Comparison of ENCODE assay signal across 8 cellular contexts in the genomic region with DNA sequence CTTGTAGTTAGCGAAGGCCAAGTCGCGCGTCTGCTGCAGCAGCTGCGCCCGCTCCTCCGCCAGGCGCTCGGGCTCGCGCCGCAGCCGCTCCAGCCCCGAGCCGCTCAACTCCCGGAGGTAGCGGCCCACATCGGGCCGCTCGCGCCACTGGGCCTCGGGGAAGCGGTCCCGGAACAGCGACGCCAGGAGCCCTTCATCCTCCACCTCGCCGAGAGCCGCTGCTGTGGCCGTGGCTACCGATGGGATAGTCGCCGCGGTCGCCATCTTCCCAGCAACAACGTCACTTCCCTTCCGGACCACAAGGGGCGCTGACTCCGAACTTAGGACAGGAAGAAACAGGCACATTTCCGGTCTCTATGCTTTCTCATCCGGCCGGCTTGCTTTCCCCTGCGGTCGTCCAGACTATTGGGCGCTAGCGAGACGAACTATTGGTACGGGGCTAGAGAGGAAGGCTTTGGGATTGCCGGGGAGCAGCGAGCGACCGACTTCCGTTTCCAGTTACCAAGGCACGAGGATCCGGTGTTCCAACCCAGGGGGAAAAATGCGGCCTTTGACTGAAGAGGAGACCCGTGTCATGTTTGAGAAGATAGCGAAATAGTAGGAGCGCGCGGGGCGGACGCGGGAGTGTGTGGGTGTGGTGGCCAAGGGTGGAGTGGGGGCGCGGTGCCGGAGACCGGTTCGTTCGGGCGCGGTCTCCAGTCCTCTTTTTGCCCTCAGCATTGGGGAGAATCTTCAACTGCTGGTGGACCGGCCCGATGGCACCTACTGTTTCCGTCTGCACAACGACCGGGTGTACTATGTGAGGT. TPM values are rescaled to one million over a fixed set of nuclear protein-coding genes. Genes with fewer than 3 reads are reported as not detected.
DNase-seq lines count a peak whose midpoint lies in the region; ATAC-seq and TF ChIP-seq lines count a peak whose summit lies in the region.

A gene with protein sequence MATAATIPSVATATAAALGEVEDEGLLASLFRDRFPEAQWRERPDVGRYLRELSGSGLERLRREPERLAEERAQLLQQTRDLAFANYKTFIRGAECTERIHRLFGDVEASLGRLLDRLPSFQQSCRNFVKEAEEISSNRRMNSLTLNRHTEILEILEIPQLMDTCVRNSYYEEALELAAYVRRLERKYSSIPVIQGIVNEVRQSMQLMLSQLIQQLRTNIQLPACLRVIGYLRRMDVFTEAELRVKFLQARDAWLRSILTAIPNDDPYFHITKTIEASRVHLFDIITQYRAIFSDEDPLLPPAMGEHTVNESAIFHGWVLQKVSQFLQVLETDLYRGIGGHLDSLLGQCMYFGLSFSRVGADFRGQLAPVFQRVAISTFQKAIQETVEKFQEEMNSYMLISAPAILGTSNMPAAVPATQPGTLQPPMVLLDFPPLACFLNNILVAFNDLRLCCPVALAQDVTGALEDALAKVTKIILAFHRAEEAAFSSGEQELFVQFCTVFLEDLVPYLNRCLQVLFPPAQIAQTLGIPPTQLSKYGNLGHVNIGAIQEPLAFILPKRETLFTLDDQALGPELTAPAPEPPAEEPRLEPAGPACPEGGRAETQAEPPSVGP (minus strand): TSS at position 276 of the 806 bp plus-strand sequence. CDS start 12 bp downstream, at position 264.
A gene (plus strand): TSS at position 484 of the 806 bp plus-strand sequence. CDS start 58 bp downstream, at position 542.

- POLR2A ChIA-PET in activated CD4-positive, alpha-beta T cell treated with anti-CD3 and anti-CD28 coated beads, Interleukin-2, amount 10 ng/mL, durations not matched to agents 7 days and 5 days (lab: Charles Lee) = no interaction called here

- peak within 1 kb of the TSS; percentile 99 for H3K4me3 Mint-ChIP-seq in activated CD4-positive, alpha-beta T cell treated with anti-CD3 and anti-CD28 coated beads, Interleukin-2, amount 10 ng/mL, durations not matched to agents 7 days and 5 days

- H3K27me3 Mint-ChIP-seq in activated CD4-positive, alpha-beta T cell treated with anti-CD3 and anti-CD28 coated beads, Interleukin-2, amount 10 ng/mL, durations not matched to agents 7 days and 5 days = no peaks in the 10 kb centered on the region

- intact Hi-C loops in left colon (cut with DNase I, micrococcal nuclease) = no loop called here

- ATAC-seq in GM19328 (IDR thresholded peaks at IDR 0.05; ENCODE audit: unreplicated experiment) (peak; percentile 81), HG03520 (IDR thresholded peaks at IDR 0.05; ENCODE audit: unreplicated experiment) (peak; percentile 87), left colon (peak; percentile 94)

- DNase-seq in NCI-H69 (lab: John Stamatoyannopoulos, UW) (peak; percentile 97), coronary artery (ENCODE audit: low spot score) (peak; percentile 97), left colon (peak; percentile 95 to 97)
- DNase-seq in activated CD4-positive, alpha-beta T cell treated with anti-CD3 and anti-CD28 coated beads, Interleukin-2, amount 10 ng/mL, durations not matched to agents 7 days and 5 days = peak; percentile 94
- DNase-seq in stimulated activated CD4-positive, alpha-beta T cell treated with anti-CD3 and anti-CD28 coated beads, Interleukin-1b, Interleukin-23, amount 100 ng/mL, for 48 hours = peak; percentile 94

- peak within 1 kb of the TSS; percentile 95 for H3K4me3 ChIP-seq in coronary artery

- CTCF ChIA-PET in activated CD4-positive, alpha-beta T cell treated with anti-CD3 and anti-CD28 coated beads, Interleukin-2, amount 10 ng/mL, durations not matched to agents 7 days and 5 days (lab: Charles Lee) = interaction anchor here (0.6 to 1.7 kb wide), 11 partner anchors 9 to 273 kb away, joined by 3 to 12 read pairs (median 3); a partner anchor contains a TSS

- H3K27ac ChIP-seq in C4-2B (peak within 1 kb of the TSS; percentile 93), coronary artery (peak within 1 kb of the TSS; percentile 55 to 92)

- peak within 1 kb of the TSS; percentile 99 for H3K27ac Mint-ChIP-seq in activated CD4-positive, alpha-beta T cell treated with anti-CD3 and anti-CD28 coated beads, Interleukin-2, amount 10 ng/mL, durations not matched to agents 7 days and 5 days

- peak; percentile 86 for TF ChIP-seq CTCF in C4-2B (conservative IDR thresholded peaks at IDR 0.05)
- TF ChIP-seq CTCF in coronary artery (IDR thresholded peaks at IDR 0.05) = peak; percentile 89

- H3K36me3 Mint-ChIP-seq in activated CD4-positive, alpha-beta T cell treated with anti-CD3 and anti-CD28 coated beads, Interleukin-2, amount 10 ng/mL, durations not matched to agents 7 days and 5 days (ENCODE audit: low read depth) = peaks cover 43% of the 10 kb centered on the region

- peaks cover 49% of the 10 kb centered on the region for H3K4me1 Mint-ChIP-seq in activated CD4-positive, alpha-beta T cell treated with anti-CD3 and anti-CD28 coated beads, Interleukin-2, amount 10 ng/mL, durations not matched to agents 7 days and 5 days

- no peaks in the 10 kb centered on the region for H3K9me3 Mint-ChIP-seq in activated CD4-positive, alpha-beta T cell treated with anti-CD3 and anti-CD28 coated beads, Interleukin-2, amount 10 ng/mL, durations not matched to agents 7 days and 5 days

RNA-seq across cellular contexts. Expression of the first gene that starts in this region (rescaled TPM):
- total RNA-seq in activated CD4-positive, alpha-beta T cell treated with anti-CD3 and anti-CD28 coated beads, Interleukin-2, amount 10 ng/mL, durations not matched to agents 7 days and 5 days = 10 to 100 TPM; 31.5 to 32.9 TPM
- 10 to 100 TPM; 31.7 to 36.6 TPM for total RNA-seq in left colon

RNA-seq across cellular contexts. Expression of the second gene that starts in this region (rescaled TPM):
- 10 to 100 TPM; 36.5 to 38.0 TPM for total RNA-seq in activated CD4-positive, alpha-beta T cell treated with anti-CD3 and anti-CD28 coated beads, Interleukin-2, amount 10 ng/mL, durations not matched to agents 7 days and 5 days
- total RNA-seq in left colon = 10 to 100 TPM; 19.0 to 22.1 TPM

Comparison
In these comparisons a context has a peak if more than half of its experiments do, and no peak if none do; other contexts are left out.
1. Peak in every context shown above with its lines: DNase-seq, ATAC-seq, H3K4me3 ChIP-seq and H3K27ac ChIP-seq.